Comparison of ENCODE assay signal across 1 cellular context in the genomic region with DNA sequence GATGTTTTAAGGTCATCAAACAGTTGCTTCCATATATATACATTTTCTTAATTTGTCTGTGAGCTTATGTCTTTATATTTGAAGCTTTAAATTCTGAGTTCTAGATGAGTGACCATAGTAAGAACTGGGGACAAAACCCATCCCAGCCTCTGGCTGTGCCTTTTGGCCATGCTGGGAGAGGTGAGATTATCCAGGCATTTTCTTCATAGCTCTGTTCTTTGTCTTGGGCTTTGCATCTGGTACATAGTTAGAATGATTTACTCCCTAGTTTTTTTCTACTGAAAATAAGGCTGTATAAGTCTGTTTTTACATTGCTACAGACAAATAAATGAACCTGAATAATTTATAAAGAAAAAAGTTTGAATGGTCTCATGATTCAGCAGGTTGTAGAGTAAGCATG. TPM values are rescaled to one million over a fixed set of nuclear protein-coding genes. Genes with fewer than 3 reads are reported as not detected.
"Had no signal": no experiment of that assay in that cellular context is flagged by ENCODE, and none has a peak within 500 bp of the region (broad histone marks: within the 10 kb centered on the region; RNA-seq: fewer than 3 reads in every experiment).

No MANE protein-coding gene starts in this region.

RNA-seq across cellular contexts. Expression of a gene that starts 31.1 kb away (rescaled TPM):
- total RNA-seq: GM12878 had no signal
- polyA plus RNA-seq: GM12878 had no signal

RNA-seq across cellular contexts. Expression of a gene that starts 56.3 kb away (rescaled TPM):
- total RNA-seq: GM12878 had no signal
- polyA plus RNA-seq: GM12878 had no signal
